Comparison of ENCODE assay signal across 8 cellular contexts in genomic region chr2:207768168-207768890, GRCh38. TPM values are rescaled to one million over a fixed set of nuclear protein-coding genes. Genes with fewer than 3 reads are reported as not detected.
A peak's percentile ranks its signal among the peaks of the same experiment; 100 is the strongest.
DNase-seq lines count a peak whose midpoint lies in the region; ATAC-seq and TF ChIP-seq lines count a peak whose summit lies in the region.

No MANE protein-coding gene starts in this region.

- CTCF ChIA-PET in activated CD4-positive, alpha-beta memory T cell treated with anti-CD3 and anti-CD28 coated beads for 36 hours (lab: Charles Lee), result interaction anchor here (2.3 to 2.8 kb wide), 2 partner anchors 143 to 272 kb away, joined by 14 to 17 read pairs; partner anchors contain the start of gene METTL21A

- no peak for TF ChIP-seq EP300 in upper lobe of left lung (IDR thresholded peaks at IDR 0.05)

- intact Hi-C loops in activated CD4-positive, alpha-beta memory T cell treated with anti-CD3 and anti-CD28 coated beads for 36 hours (cut with micrococcal nuclease), result no loop called here

- WGBS in upper lobe of left lung, 2 donors, result 1 to 2% methylated on average over 7 to 24 of the region's 74 CpGs

- H3K9me3 Mint-ChIP-seq in activated CD4-positive, alpha-beta memory T cell treated with anti-CD3 and anti-CD28 coated beads for 36 hours, result no peaks in the 10 kb centered on the region

- no peak overlapping the region for H3K27ac Mint-ChIP-seq in activated CD4-positive, alpha-beta memory T cell treated with anti-CD3 and anti-CD28 coated beads for 36 hours

- TF ChIP-seq POLR2A in erythroblast (IDR thresholded peaks at IDR 0.05; ENCODE audit: low read length), result no peak
- peak in 1 of 4 donors; percentile 6 for TF ChIP-seq POLR2A in upper lobe of left lung (IDR thresholded peaks at IDR 0.05)

- peaks cover 0 to 20% (median 9%) of the 10 kb centered on the region in 4 donors for H3K36me3 ChIP-seq in upper lobe of left lung

- H3K27me3 Mint-ChIP-seq in activated CD4-positive, alpha-beta memory T cell treated with anti-CD3 and anti-CD28 coated beads for 36 hours, result peaks cover 30% of the 10 kb centered on the region

- peak overlapping the region; percentile 81 to 93 (median 88) for H3K4me3 ChIP-seq in upper lobe of left lung

- no peak for TF ChIP-seq CTCF in upper lobe of left lung (IDR thresholded peaks at IDR 0.05)

- peak in 1 of 2 donors; percentile 14 for ATAC-seq in upper lobe of left lung (ENCODE audit: low FRiP score in 2 of 2)
- ATAC-seq in GM21529 (IDR thresholded peaks at IDR 0.05; ENCODE audit: unreplicated experiment), result no peak

- POLR2A ChIA-PET in activated CD4-positive, alpha-beta memory T cell treated with anti-CD3 and anti-CD28 coated beads for 36 hours (lab: Charles Lee), result interaction anchor here (1.0 to 1.5 kb wide), 2 partner anchors 142 to 143 kb away, joined by 3 read pairs; partner anchors contain the start of gene METTL21A

- H3K27ac ChIP-seq in upper lobe of left lung, result peak overlapping the region; percentile 87 to 96 (median 92)

- H3K4me1 Mint-ChIP-seq in activated CD4-positive, alpha-beta memory T cell treated with anti-CD3 and anti-CD28 coated beads for 36 hours (ENCODE audit: low read depth), result peaks cover 31% of the 10 kb centered on the region

- H3K36me3 Mint-ChIP-seq in activated CD4-positive, alpha-beta memory T cell treated with anti-CD3 and anti-CD28 coated beads for 36 hours, result peaks cover 3% of the 10 kb centered on the region

- H3K4me3 Mint-ChIP-seq in activated CD4-positive, alpha-beta memory T cell treated with anti-CD3 and anti-CD28 coated beads for 36 hours, result peak overlapping the region; percentile 77

- DNase-seq in EL, result peak; percentile 58
- DNase-seq in LHCN-M2 (ENCODE audit: low read depth), result peak; percentile 24
- DNase-seq in activated CD4-positive, alpha-beta memory T cell treated with anti-CD3 and anti-CD28 coated beads for 36 hours, result peak; percentile 44
- peak; percentile 78 to 82 for DNase-seq in erythroblast (lab: John Stamatoyannopoulos, UW)
- peak; percentile 48 for DNase-seq in myocyte (ENCODE audit: low read depth)
- DNase-seq in upper lobe of left lung, result peak; percentile 46 to 91
- no peak for DNase-seq in NCI-H2029 (lab: John Stamatoyannopoulos, UW)

- no peaks in the 10 kb centered on the region for H3K9me3 ChIP-seq in upper lobe of left lung

- H3K4me1 ChIP-seq in upper lobe of left lung, result peaks cover 23 to 48% (median 42%) of the 10 kb centered on the region in 4 donors

- no peaks in the 10 kb centered on the region for H3K27me3 ChIP-seq in upper lobe of left lung

RNA-seq across cellular contexts. Expression of gene FZD5, which starts 1.4 kb away (rescaled TPM):
- 1.0 and 1.4 TPM in 2 replicates for total RNA-seq in LHCN-M2 (2014; rRNA removed)
- polyA plus RNA-seq in LHCN-M2 (2012), result 0.49 TPM
- 1 to 10 TPM; 1.3 to 1.7 TPM for total RNA-seq in activated CD4-positive, alpha-beta memory T cell treated with anti-CD3 and anti-CD28 coated beads for 36 hours
- total RNA-seq in myocyte, result 1.5 and 2.5 TPM in 2 replicates
- polyA plus RNA-seq in myocyte (2012), result 0.43 TPM
- total RNA-seq in upper lobe of left lung, result 10 to 100 TPM; 30.5 to 69.2 (median 43.7) TPM

RNA-seq across cellular contexts. Expression of gene CCNYL1, which starts 56.9 kb away (rescaled TPM):
- total RNA-seq in LHCN-M2 (2014; rRNA removed) (4.4 and 7.2 TPM in 2 replicates), myocyte (6.6 and 7.0 TPM in 2 replicates), upper lobe of left lung (10 to 100 TPM; 10.9 to 27.0 (median 19.2) TPM)
- polyA plus RNA-seq in LHCN-M2 (2012), result 11.5 TPM
- 1 to 10 TPM; 5.7 to 6.4 TPM for total RNA-seq in activated CD4-positive, alpha-beta memory T cell treated with anti-CD3 and anti-CD28 coated beads for 36 hours
- 9.7 TPM for polyA plus RNA-seq in myocyte (2012)
